Comparison of ENCODE assay signal across 11 cellular contexts in genomic region chr15:89777073-89777820, GRCh38. TPM values are rescaled to one million over a fixed set of nuclear protein-coding genes. Genes with fewer than 3 reads are reported as not detected.
A peak's percentile ranks its signal among the peaks of the same experiment; 100 is the strongest.
DNase-seq lines count a peak whose midpoint lies in the region; ATAC-seq and TF ChIP-seq lines count a peak whose summit lies in the region.
"Had no signal": no experiment of that assay in that cellular context is flagged by ENCODE, and none has a peak within 500 bp of the region (broad histone marks: within the 10 kb centered on the region; RNA-seq: fewer than 3 reads in every experiment).

No MANE protein-coding gene starts in this region.

- TF ChIP-seq CTCF in chondrocyte (IDR thresholded peaks at IDR 0.05) (no peak), mesothelial cell of epicardium (IDR thresholded peaks at IDR 0.05; ENCODE audit: unreplicated experiment) (no peak)

- H3K36me3 Mint-ChIP-seq in activated naive CD8-positive, alpha-beta T cell, result no peaks in the 10 kb centered on the region
- no peaks in the 10 kb centered on the region for H3K36me3 Mint-ChIP-seq in activated naive CD8-positive, alpha-beta T cell treated with anti-CD3 and anti-CD28 coated beads for 36 hours
- H3K36me3 Mint-ChIP-seq in chondrocyte (ENCODE audit: low read depth) (no peaks in the 10 kb centered on the region), mesothelial cell of epicardium (no peaks in the 10 kb centered on the region)
- H3K36me3 Mint-ChIP-seq: IgD-negative memory B cell had no signal

- H3K27me3 ChIP-seq in thymus (ENCODE audit: control insufficient read depth, insufficient read depth), result peaks cover 11% of the 10 kb centered on the region
- H3K27me3 ChIP-seq: cardiac muscle cell had no signal

- no peaks in the 10 kb centered on the region for H3K36me3 ChIP-seq in thymus (ENCODE audit: control insufficient read depth, insufficient read depth)
- H3K36me3 ChIP-seq: cardiac muscle cell had no signal

- H3K4me3 ChIP-seq in thymus (ENCODE audit: low read length), result peak overlapping the region; percentile 42

- H3K9me3 Mint-ChIP-seq in activated naive CD8-positive, alpha-beta T cell (ENCODE audit: low read depth), result no peaks in the 10 kb centered on the region
- H3K9me3 Mint-ChIP-seq in activated naive CD8-positive, alpha-beta T cell treated with anti-CD3 and anti-CD28 coated beads for 36 hours, result no peaks in the 10 kb centered on the region
- H3K9me3 Mint-ChIP-seq in chondrocyte (ENCODE audit: low read depth) (no peaks in the 10 kb centered on the region), mesothelial cell of epicardium (no peaks in the 10 kb centered on the region)
- H3K9me3 Mint-ChIP-seq: IgD-negative memory B cell had no signal

- 59% methylated on average over 25 of the region's 25 CpGs for WGBS in thymus

- peaks cover 1% of the 10 kb centered on the region for H3K4me1 Mint-ChIP-seq in activated naive CD8-positive, alpha-beta T cell (ENCODE audit: low read depth)
- no peaks in the 10 kb centered on the region for H3K4me1 Mint-ChIP-seq in activated naive CD8-positive, alpha-beta T cell treated with anti-CD3 and anti-CD28 coated beads for 36 hours
- peaks cover 16% of the 10 kb centered on the region for H3K4me1 Mint-ChIP-seq in chondrocyte (ENCODE audit: low read depth)
- H3K4me1 Mint-ChIP-seq in mesothelial cell of epicardium, result peaks cover 10% of the 10 kb centered on the region

- no peak for ATAC-seq in HG02852 (IDR thresholded peaks at IDR 0.05; ENCODE audit: unreplicated experiment)

- no peak overlapping the region for H3K27ac Mint-ChIP-seq in activated naive CD8-positive, alpha-beta T cell
- no peak overlapping the region for H3K27ac Mint-ChIP-seq in activated naive CD8-positive, alpha-beta T cell treated with anti-CD3 and anti-CD28 coated beads for 36 hours
- H3K27ac Mint-ChIP-seq in chondrocyte (ENCODE audit: unreplicated experiment) (peak overlapping the region; percentile 22), mesothelial cell of epicardium (no peak overlapping the region)
- H3K27ac Mint-ChIP-seq: IgD-negative memory B cell had no signal

- no peaks in the 10 kb centered on the region for H3K9me3 ChIP-seq in thymus (ENCODE audit: control insufficient read depth)
- H3K9me3 ChIP-seq: SK-N-SH had no signal

- H3K4me3 Mint-ChIP-seq in activated naive CD8-positive, alpha-beta T cell, result peak overlapping the region; percentile 38
- H3K4me3 Mint-ChIP-seq in activated naive CD8-positive, alpha-beta T cell treated with anti-CD3 and anti-CD28 coated beads for 36 hours, result no peak overlapping the region
- H3K4me3 Mint-ChIP-seq in chondrocyte (ENCODE audit: unreplicated experiment), result no peak overlapping the region
- H3K4me3 Mint-ChIP-seq in mesothelial cell of epicardium, result peak overlapping the region; percentile 22

- H3K27me3 Mint-ChIP-seq in activated naive CD8-positive, alpha-beta T cell, result peaks cover 13% of the 10 kb centered on the region
- H3K27me3 Mint-ChIP-seq in activated naive CD8-positive, alpha-beta T cell treated with anti-CD3 and anti-CD28 coated beads for 36 hours, result peaks cover 49% of the 10 kb centered on the region
- H3K27me3 Mint-ChIP-seq in chondrocyte (ENCODE audit: low read depth) (no peaks in the 10 kb centered on the region), mesothelial cell of epicardium (ENCODE audit: low read depth) (no peaks in the 10 kb centered on the region)

- H3K4me1 ChIP-seq in thymus (ENCODE audit: control insufficient read depth, insufficient read depth, low read length), result peaks cover 3% of the 10 kb centered on the region

- no peak for DNase-seq in activated naive CD8-positive, alpha-beta T cell treated with anti-CD3 and anti-CD28 coated beads for 36 hours
- DNase-seq in chondrocyte (ENCODE audit: low spot score) (peak; percentile 42), mesothelial cell of epicardium (ENCODE audit: low spot score in 2 of 2, unreplicated experiment in 2 of 2) (no peak), GOT3 (lab: John Stamatoyannopoulos, UW) (no peak), GF-D8 (lab: John Stamatoyannopoulos, UW) (no peak)

- H3K27ac ChIP-seq in thymus (ENCODE audit: low read depth), result no peak overlapping the region
- H3K27ac ChIP-seq: cardiac muscle cell had no signal

RNA-seq across cellular contexts. Expression of gene MESP2, which starts 1.1 kb away (rescaled TPM):
- total RNA-seq in activated naive CD8-positive, alpha-beta T cell treated with anti-CD3 and anti-CD28 coated beads for 36 hours, result not detected
- total RNA-seq in chondrocyte, result 0.25 to 0.51 TPM (median 0.36 TPM) in 3 replicates
- total RNA-seq in mesothelial cell of epicardium, result 0.29 TPM in 1 of 3 replicates, not detected in the others
- polyA plus RNA-seq in thymus, result 0.16 TPM
- polyA plus RNA-seq: IgD-negative memory B cell had no signal

RNA-seq across cellular contexts. Expression of gene MESP1, which starts 26.2 kb away (rescaled TPM):
- 1 to 10 TPM; 4.2 to 4.5 TPM for total RNA-seq in activated naive CD8-positive, alpha-beta T cell treated with anti-CD3 and anti-CD28 coated beads for 36 hours
- total RNA-seq in chondrocyte, result 0.97 to 2.7 TPM (median 2.1 TPM) in 3 replicates
- 0.18 to 0.89 TPM in 2 of 3 replicates, not detected in the other for total RNA-seq in mesothelial cell of epicardium
- 0.50 TPM for polyA plus RNA-seq in thymus

RNA-seq across cellular contexts. Expression of gene ANPEP, which starts 37.4 kb away (rescaled TPM):
- under 1 TPM in 1 of 2 experiments, not detected in 1; 0.27 TPM for total RNA-seq in activated naive CD8-positive, alpha-beta T cell treated with anti-CD3 and anti-CD28 coated beads for 36 hours
- total RNA-seq in chondrocyte (46.5 to 64.9 TPM (median 48.1 TPM) in 3 replicates), mesothelial cell of epicardium (12.5 to 16.3 TPM (median 15.8 TPM) in 3 replicates)
- polyA plus RNA-seq in thymus, result 12.5 TPM

Comparison
In these comparisons a context has a peak if more than half of its experiments do, and no peak if none do; other contexts are left out.
1. H3K4me3 Mint-ChIP-seq: peak in activated naive CD8-positive, alpha-beta T cell (single experiment) and mesothelial cell of epicardium (single experiment); none in activated naive CD8-positive, alpha-beta T cell treated with anti-CD3 and anti-CD28 coated beads for 36 hours (single experiment) and chondrocyte (single experiment).
2. RNA of gene ANPEP, which starts 37.4 kb away (total RNA-seq): 46.5 to 64.9 TPM in chondrocyte and 12.5 to 16.3 TPM in mesothelial cell of epicardium; 0.27 TPM in activated naive CD8-positive, alpha-beta T cell treated with anti-CD3 and anti-CD28 coated beads for 36 hours; every median in the first group is over 10 times any median in the second.